ENCODE assay signal across 15 cellular contexts in the genomic region with DNA sequence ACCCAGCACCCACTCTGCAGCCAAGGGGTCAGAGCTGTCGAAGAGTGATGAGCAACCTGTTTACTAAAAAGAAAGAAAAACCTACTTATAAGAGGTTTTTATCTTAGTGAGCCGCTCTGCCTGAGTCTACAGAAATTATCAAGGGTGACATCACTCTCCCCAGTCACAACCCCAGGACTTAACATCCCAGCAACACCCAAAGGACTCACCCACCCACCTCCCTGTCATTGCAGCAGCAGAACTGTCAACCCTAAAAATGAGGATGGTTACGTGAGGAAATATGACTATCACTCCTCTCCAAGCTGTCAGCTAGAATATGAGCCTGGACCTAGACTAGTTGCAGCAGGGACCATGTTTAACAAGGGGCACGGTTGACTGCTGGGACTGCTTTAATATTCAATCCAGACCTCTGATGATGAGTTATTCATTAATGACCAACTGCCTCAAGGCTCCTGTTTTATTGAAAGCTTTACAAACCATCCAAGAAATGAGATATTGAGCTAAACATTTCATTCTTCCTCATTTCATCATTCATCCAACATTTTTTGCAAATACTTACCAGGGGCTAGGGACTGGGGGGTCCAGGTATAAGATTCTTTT. TPM values are rescaled to one million over a fixed set of nuclear protein-coding genes. Genes with fewer than 3 reads are reported as not detected.
DNase-seq lines count a peak whose midpoint lies in the region; ATAC-seq, FAIRE-seq and TF ChIP-seq lines count a peak whose summit lies in the region.
"Had no signal": no experiment of that assay in that cellular context is flagged by ENCODE, and none has a peak within 500 bp of the region (broad histone marks: within the 10 kb centered on the region; RNA-seq: fewer than 3 reads in every experiment).

No MANE protein-coding gene starts in this region.

- TF ChIP-seq CTCF in HepG2 (CRISPR knock-in tag; IDR thresholded peaks at IDR 0.05) (no peak), right lobe of liver (IDR thresholded peaks at IDR 0.05) (no peak), neural cell (IDR thresholded peaks at IDR 0.05; ENCODE audit: poor library complexity, severe bottlenecking) (no peak)

- H3K9me3 ChIP-seq in HepG2 (ENCODE audit: low read length) = no peaks in the 10 kb centered on the region
- H3K9me3 ChIP-seq in right lobe of liver = no peaks in the 10 kb centered on the region
- H3K9me3 ChIP-seq in neural cell (ENCODE audit: low read length) = no peaks in the 10 kb centered on the region
- H3K9me3 ChIP-seq: BLaER1, Caco-2 had no signal

- H4K20me1 ChIP-seq in HepG2 (ENCODE audit: insufficient read depth, low read length) (no peaks in the 10 kb centered on the region), neural cell (ENCODE audit: insufficient read depth) (no peaks in the 10 kb centered on the region)

- intact Hi-C loops in HepG2 (cut with micrococcal nuclease; ENCODE audit: unreplicated experiment) = no loop called here
- intact Hi-C loops in right lobe of liver (cut with DNase I) = no loop called here

- TF ChIP-seq POLR2A in HepG2 (IDR thresholded peaks at IDR 0.05; ENCODE audit: insufficient read depth in 1 of 2, low read depth in 2 of 2, low read length in 2 of 2) = no peak
- no peak for TF ChIP-seq POLR2A in right lobe of liver (IDR thresholded peaks at IDR 0.05)

- no peaks in the 10 kb centered on the region for H3F3A ChIP-seq in neural cell (ENCODE audit: insufficient read depth, low read length, poor library complexity, severe bottlenecking)

- no peaks in the 10 kb centered on the region for H3K9me2 ChIP-seq in neural cell (ENCODE audit: insufficient read depth, low read length)

- H3K9ac ChIP-seq in HepG2 (ENCODE audit: insufficient read depth, low read depth, low read length) (no peak overlapping the region), neural cell (ENCODE audit: low read length) (no peak overlapping the region)
- H3K9ac ChIP-seq: BLaER1 had no signal

- POLR2A ChIA-PET in HepG2 (lab: Yijun Ruan, JAX) = no interaction called here

- no peaks in the 10 kb centered on the region for H3K79me2 ChIP-seq in HepG2 (ENCODE audit: insufficient read depth, low read length)
- no peaks in the 10 kb centered on the region for H3K79me2 ChIP-seq in neural cell (replicated peaks; ENCODE audit: insufficient read depth, low read length)

- WGBS in HepG2 (ENCODE audit: low lambda C conversion rate) = 3% methylated on average over 4 of the region's 4 CpGs
- 71% methylated on average over 1 of the region's 4 CpGs for WGBS in right lobe of liver (ENCODE audit: insufficient coverage, low coverage, low lambda C conversion rate, missing lambda C conversion rate)

- CTCF ChIA-PET in HepG2 (lab: Yijun Ruan, JAX; ENCODE audit: low intra/inter-chr PET ratio, low total read pairs) = no interaction called here

- ATAC-seq in HepG2 = no peak
- ATAC-seq in right lobe of liver = no peak
- no peak for ATAC-seq in GM21529 (IDR thresholded peaks at IDR 0.05; ENCODE audit: unreplicated experiment)
- ATAC-seq in HG02885 (IDR thresholded peaks at IDR 0.05; ENCODE audit: poor library complexity, unreplicated experiment) = no peak

- H3K4me3 ChIP-seq in HepG2 (replicated peaks in 1 of 3; ENCODE audit: insufficient read depth in 1 of 3, low read depth in 2 of 3, low read length in 3 of 3) (no peak overlapping the region), right lobe of liver (no peak overlapping the region), neural cell (ENCODE audit: low read length) (peak overlapping the region; percentile 12)
- H3K4me3 ChIP-seq: BLaER1 had no signal

- no peaks in the 10 kb centered on the region for H3K36me3 ChIP-seq in HepG2 (replicated peaks in 1 of 2; ENCODE audit: control insufficient read depth in 1 of 2, insufficient read depth in 2 of 2, low read length in 2 of 2)
- no peaks in the 10 kb centered on the region for H3K36me3 ChIP-seq in right lobe of liver
- no peaks in the 10 kb centered on the region for H3K36me3 ChIP-seq in neural cell (ENCODE audit: insufficient read depth, low read length)
- H3K36me3 ChIP-seq: BLaER1 had no signal

- H3K4me1 ChIP-seq in HepG2 (ENCODE audit: insufficient read depth, low read length) (no peaks in the 10 kb centered on the region), right lobe of liver (no peaks in the 10 kb centered on the region)
- H3K4me1 ChIP-seq: BLaER1, Caco-2 had no signal

- TF ChIP-seq RAD21 in HepG2 (CRISPR knock-in tag; IDR thresholded peaks at IDR 0.05) = no peak
- TF ChIP-seq RAD21 in neural cell (conservative IDR thresholded peaks at IDR 0.05) = no peak

- TF ChIP-seq EP300 in HepG2 (IDR thresholded peaks at IDR 0.05; ENCODE audit: low read depth in 2 of 2, low read length in 2 of 2) (no peak), HepG2 (CRISPR knock-in tag; IDR thresholded peaks at IDR 0.05; ENCODE audit: borderline replicate concordance) (no peak), neural cell (conservative IDR thresholded peaks at IDR 0.05; ENCODE audit: poor library complexity, severe bottlenecking) (no peak)

- H3K27me3 ChIP-seq in HepG2 (ENCODE audit: control insufficient read depth in 1 of 2, insufficient read depth in 2 of 2, low read length in 2 of 2) (no peaks in the 10 kb centered on the region; a peak in 2 of 5 replicates), right lobe of liver (no peaks in the 10 kb centered on the region), neural cell (ENCODE audit: insufficient read depth, low read depth, low read length) (no peaks in the 10 kb centered on the region)
- H3K27me3 ChIP-seq: BLaER1 had no signal

- H3K27ac ChIP-seq in HepG2 (ENCODE audit: extremely low read length, insufficient read depth, low read length) = no peak overlapping the region
- H3K27ac ChIP-seq in right lobe of liver = no peak overlapping the region
- H3K27ac ChIP-seq in neural cell (ENCODE audit: low read length) = peak overlapping the region; percentile 12
- H3K27ac ChIP-seq: 22Rv1, BLaER1 had no signal

- H2AFZ ChIP-seq in HepG2 (ENCODE audit: low read length) (no peak overlapping the region), neural cell (ENCODE audit: low read depth, low read length) (no peak overlapping the region)

- DNase-seq in HepG2 (ENCODE audit: low spot score) (no peak), right lobe of liver (no peak), kidney glomerular epithelial cell (lab: John Stamatoyannopoulos, UW) (peak; percentile 39), NCI-H2171 (lab: John Stamatoyannopoulos, UW) (no peak)
- no peak for DNase-seq in activated CD4-positive, alpha-beta T cell treated with anti-CD3 and anti-CD28 coated beads for 1 hour
- DNase-seq: AML-193; Caco-2; CD8-positive, alpha-beta memory T cell; DMS 273 treated with DMSO at 0.1 percent for 48 hours; H7 had no signal

- in situ Hi-C loops in HepG2 (cut with HindIII; ENCODE audit: extremely low pct_ligation_motif_present, low pct_unique_long_range_greater_than_20kb) = no loop called here

- BruUV-seq in HepG2 (replicated peaks; lab: Mats Ljungman, UMichigan) = no TSS peak

- FAIRE-seq in HepG2 (lab: Jason Lieb, UNC) = no peak

- no peak overlapping the region for H3K4me2 ChIP-seq in HepG2 (ENCODE audit: low read depth, low read length)
- peak overlapping the region; percentile 43 for H3K4me2 ChIP-seq in neural cell (ENCODE audit: low read length)
- H3K4me2 ChIP-seq: BLaER1 had no signal

TF ChIP-seq in neural cell, 6 proteins besides CTCF, POLR2A, EP300 and RAD21 (continues in another document):
- TF ChIP-seq TAF1 (IDR thresholded peaks at IDR 0.05; ENCODE audit: low read depth) = no peak

RNA-seq across cellular contexts. Expression of gene FICD, which starts 53.9 kb away (rescaled TPM):
- total RNA-seq in HepG2 (2016; rRNA removed; fragmentation: Illumina TruSeq; extraction: Trizol) (1.1 and 3.0 TPM in 2 replicates), right lobe of liver (1 to 10 TPM; 2.8 to 8.4 (median 5.6) TPM)
- total RNA-seq in HepG2 (2016; cell fraction: cytosol; rRNA removed; fragmentation: Illumina TruSeq; extraction: Trizol; ENCODE audit: low read depth) = 0.35 and 0.71 TPM in 2 replicates
- 1.1 and 2.7 TPM in 2 replicates for total RNA-seq in HepG2 (2016; cell fraction: insoluble cytoplasmic fraction; rRNA removed; fragmentation: Illumina TruSeq; extraction: Trizol)
- total RNA-seq in HepG2 (2016; cell fraction: membrane; rRNA removed; fragmentation: Illumina TruSeq; extraction: Trizol) = 0.96 and 1.4 TPM in 2 replicates
- total RNA-seq in HepG2 (2016; cell fraction: nucleus; rRNA removed; fragmentation: Illumina TruSeq; extraction: Trizol) = 4.3 and 5.0 TPM in 2 replicates
- polyA plus RNA-seq in HepG2 (2011; rRNA removed) (0.99 and 1.2 TPM in 2 replicates), neural cell (1.5 and 3.0 TPM in 2 replicates)
- 1.1 and 1.4 TPM in 2 replicates for polyA plus RNA-seq in HepG2 (2011; cell fraction: cytosol; rRNA removed)
- 2.7 and 3.4 TPM in 2 replicates for polyA plus RNA-seq in HepG2 (2011; cell fraction: nucleus; rRNA removed)
- 2.5 and 2.6 TPM in 2 replicates for polyA plus RNA-seq in HepG2 (2012)
- 0.19 and 0.40 TPM in 2 replicates for polyA plus RNA-seq in HepG2 (2016; cell fraction: cytosol; fragmentation: Illumina TruSeq; extraction: Trizol; ENCODE audit: low read depth)
- 0.85 and 1.5 TPM in 2 replicates for polyA plus RNA-seq in HepG2 (2016; cell fraction: insoluble cytoplasmic fraction; fragmentation: Illumina TruSeq; extraction: Trizol; ENCODE audit: low read depth)
- 0.32 and 0.69 TPM in 2 replicates for polyA plus RNA-seq in HepG2 (2016; cell fraction: membrane; fragmentation: Illumina TruSeq; extraction: Trizol; ENCODE audit: low read depth)
- 3.1 TPM in 2 replicates for polyA plus RNA-seq in HepG2 (2016; cell fraction: nucleus; fragmentation: Illumina TruSeq; extraction: Trizol; ENCODE audit: insufficient read depth, low read depth)
- 4.5 and 6.7 TPM in 2 replicates for polyA minus RNA-seq in HepG2 (2011; rRNA and poly(A)+ RNA removed; ENCODE audit: low replicate concordance)
- polyA minus RNA-seq in HepG2 (2011; cell fraction: cytosol; rRNA and poly(A)+ RNA removed) = 2.0 and 2.5 TPM in 2 replicates
- 3.1 and 4.8 TPM in 2 replicates for polyA minus RNA-seq in HepG2 (2011; cell fraction: nucleus; rRNA and poly(A)+ RNA removed)
- polyA minus RNA-seq in neural cell = 8.0 and 8.3 TPM in 2 replicates
